8 cellular contexts compared by ENCODE assay signal in the genomic region with DNA sequence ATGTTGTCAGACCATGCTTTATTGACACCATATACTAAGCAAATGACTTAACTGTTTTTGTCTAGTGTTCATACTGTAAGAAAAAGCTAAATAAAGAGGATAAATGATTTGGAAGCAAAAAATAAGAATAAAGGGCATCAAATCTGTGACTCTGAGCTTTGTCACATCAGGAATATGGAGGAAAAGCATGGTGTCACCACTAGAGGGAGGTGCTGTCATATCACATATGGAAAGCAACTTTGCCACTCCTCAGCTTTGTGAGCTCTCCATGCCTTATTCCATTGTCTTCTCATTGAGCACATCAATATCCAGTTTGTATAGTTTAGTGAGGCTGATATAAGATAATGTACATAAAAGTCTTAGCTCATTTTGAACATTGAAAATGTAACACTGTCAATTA. TPM values are rescaled to one million over a fixed set of nuclear protein-coding genes. Genes with fewer than 3 reads are reported as not detected.
DNase-seq lines count a peak whose midpoint lies in the region; ATAC-seq and TF ChIP-seq lines count a peak whose summit lies in the region.

No MANE protein-coding gene starts in this region.

- no peaks in the 10 kb centered on the region for H3K9me3 Mint-ChIP-seq in activated CD8-positive, alpha-beta T cell treated with anti-CD3 and anti-CD28 coated beads for 36 hours

- no peaks in the 10 kb centered on the region for H3K36me3 Mint-ChIP-seq in activated CD8-positive, alpha-beta T cell treated with anti-CD3 and anti-CD28 coated beads for 36 hours (ENCODE audit: low read depth)

- CTCF ChIA-PET in activated CD8-positive, alpha-beta T cell treated with anti-CD3 and anti-CD28 coated beads for 36 hours (lab: Charles Lee), result interaction anchor here (0.6 to 2.5 kb wide), 40 partner anchors 11 to 509 kb away, joined by 3 to 22 read pairs (median 4); a partner anchor contains a TSS

- H3K9me3 ChIP-seq in cardiac muscle cell (ENCODE audit: low read depth) (no peaks in the 10 kb centered on the region), GM23248 (ENCODE audit: low read depth) (no peaks in the 10 kb centered on the region)

- TF ChIP-seq CTCF in cardiac muscle cell (IDR thresholded peaks at IDR 0.05; ENCODE audit: low read depth, low read length), result peak; percentile 58
- peak; percentile 42 for TF ChIP-seq CTCF in activated CD8-positive, alpha-beta T cell treated with anti-CD3 and anti-CD28 coated beads for 36 hours (IDR thresholded peaks at IDR 0.05)

- H3K27ac ChIP-seq in cardiac muscle cell (no peak overlapping the region), GM23248 (no peak overlapping the region)

- in situ Hi-C loops in GM23248 (cut with MboI), result no loop called here

- H3K4me1 Mint-ChIP-seq in activated CD8-positive, alpha-beta T cell treated with anti-CD3 and anti-CD28 coated beads for 36 hours (ENCODE audit: low read depth), result peaks cover 7% of the 10 kb centered on the region

- POLR2A ChIA-PET in activated CD8-positive, alpha-beta T cell treated with anti-CD3 and anti-CD28 coated beads for 36 hours (lab: Charles Lee), result interaction anchor here (1.6 kb wide), 1 partner anchor 112 kb away, joined by 3 read pairs; no protein-coding TSS in a partner anchor

- H3K4me2 ChIP-seq in GM23248 (ENCODE audit: unreplicated experiment), result no peak overlapping the region

- no peaks in the 10 kb centered on the region for H3K36me3 ChIP-seq in cardiac muscle cell
- no peaks in the 10 kb centered on the region for H3K36me3 ChIP-seq in GM23248 (ENCODE audit: low read depth)

- H3F3A ChIP-seq in GM23248 (ENCODE audit: insufficient read depth), result no peaks in the 10 kb centered on the region

- DNase-seq in cardiac muscle cell (ENCODE audit: low read depth in 1 of 2, low spot score in 1 of 2) (peak; percentile 62 to 68), left ventricle myocardium superior (no peak), NAMALWA (ENCODE audit: low spot score) (peak; percentile 63), iPS DF 4.7 (ENCODE audit: extremely low read depth, low spot score) (peak; percentile 71), GM23248 (no peak)
- DNase-seq in activated CD8-positive, alpha-beta T cell treated with anti-CD3 and anti-CD28 coated beads for 36 hours, result peak; percentile 59

- no peak overlapping the region for H3K9ac ChIP-seq in GM23248

- H3K27me3 ChIP-seq in cardiac muscle cell (no peaks in the 10 kb centered on the region), GM23248 (replicated peaks; ENCODE audit: insufficient read depth) (no peaks in the 10 kb centered on the region)

- intact Hi-C loops in left ventricle myocardium superior (cut with micrococcal nuclease), result loop anchor here (5.0 to 10.0 kb wide), 2 partner anchors 272 to 369 kb away; no protein-coding TSS in a partner anchor
- intact Hi-C loops in activated CD8-positive, alpha-beta T cell treated with anti-CD3 and anti-CD28 coated beads for 36 hours (cut with micrococcal nuclease), result loop anchor here (5.0 kb wide), 1 partner anchor 272 kb away; no protein-coding TSS in a partner anchor

- H3K4me3 ChIP-seq in cardiac muscle cell, result no peak overlapping the region
- H3K4me3 ChIP-seq in GM23248, result no peak overlapping the region

- H3K27ac Mint-ChIP-seq in activated CD8-positive, alpha-beta T cell treated with anti-CD3 and anti-CD28 coated beads for 36 hours, result no peak overlapping the region

- H3K79me2 ChIP-seq in GM23248 (ENCODE audit: insufficient read depth), result no peaks in the 10 kb centered on the region

- ATAC-seq in left ventricle myocardium superior (no peak), HG02798 (IDR thresholded peaks at IDR 0.05; ENCODE audit: poor library complexity, unreplicated experiment) (no peak), HG03571 (IDR thresholded peaks at IDR 0.05; ENCODE audit: unreplicated experiment) (no peak)
- no peak for ATAC-seq in activated CD8-positive, alpha-beta T cell treated with anti-CD3 and anti-CD28 coated beads for 36 hours

- no peaks in the 10 kb centered on the region for H4K20me1 ChIP-seq in GM23248 (ENCODE audit: insufficient read depth)

- H3K4me1 ChIP-seq in cardiac muscle cell (ENCODE audit: low read depth) (peaks cover 12% of the 10 kb centered on the region), GM23248 (ENCODE audit: insufficient read depth) (no peaks in the 10 kb centered on the region)

- H3K9me2 ChIP-seq in GM23248 (ENCODE audit: insufficient read depth), result no peaks in the 10 kb centered on the region

- H2AFZ ChIP-seq in GM23248, result no peak overlapping the region

- no peaks in the 10 kb centered on the region for H3K27me3 Mint-ChIP-seq in activated CD8-positive, alpha-beta T cell treated with anti-CD3 and anti-CD28 coated beads for 36 hours

- H3K4me3 Mint-ChIP-seq in activated CD8-positive, alpha-beta T cell treated with anti-CD3 and anti-CD28 coated beads for 36 hours, result no peak overlapping the region

RNA-seq across cellular contexts. Expression of a gene that starts 20.8 kb away (rescaled TPM):
- total RNA-seq in cardiac muscle cell (1.8 and 2.7 TPM in 2 replicates), left ventricle myocardium superior (6.1 TPM)
- polyA plus RNA-seq in cardiac muscle cell (1.6 and 2.4 TPM in 2 replicates), GM23248 (2016; fragmentation: Nextera tagmentation; extraction: Ambion mirVana) (18.4 and 19.2 TPM in 2 replicates)
- 10 to 100 TPM; 69.6 to 71.5 TPM for total RNA-seq in activated CD8-positive, alpha-beta T cell treated with anti-CD3 and anti-CD28 coated beads for 36 hours
- 25.2 and 42.5 TPM in 2 replicates for total RNA-seq in GM23248 (2014; rRNA removed; shearing (Covaris generic))

RNA-seq across cellular contexts. Expression of a gene that starts 40.1 kb away (rescaled TPM):
- total RNA-seq in cardiac muscle cell (1.1 and 2.4 TPM in 2 replicates), left ventricle myocardium superior (12.2 TPM)
- polyA plus RNA-seq in cardiac muscle cell (0.83 and 1.7 TPM in 2 replicates), GM23248 (2016; fragmentation: Nextera tagmentation; extraction: Ambion mirVana) (3.3 and 4.8 TPM in 2 replicates)
- 100 to 1,000 TPM; 181 to 189 TPM for total RNA-seq in activated CD8-positive, alpha-beta T cell treated with anti-CD3 and anti-CD28 coated beads for 36 hours
- total RNA-seq in GM23248 (2014; rRNA removed; shearing (Covaris generic)), result 5.4 and 9.3 TPM in 2 replicates

Comparison
In these comparisons a context has a peak if more than half of its experiments do, and no peak if none do; other contexts are left out.
1. DNase-seq: peak in cardiac muscle cell (2 of 2), NAMALWA (single experiment), activated CD8-positive, alpha-beta T cell treated with anti-CD3 and anti-CD28 coated beads for 36 hours (single experiment) and iPS DF 4.7 (single experiment); none in left ventricle myocardium superior (single experiment) and GM23248 (single experiment).
2. RNA of a gene that starts 40.1 kb away (total RNA-seq): 181 to 189 TPM in activated CD8-positive, alpha-beta T cell treated with anti-CD3 and anti-CD28 coated beads for 36 hours; 12.2 TPM in left ventricle myocardium superior (single experiment), 5.4 to 9.3 TPM in GM23248 and 1.1 to 2.4 TPM in cardiac muscle cell; every median in the first group is over 10 times any median in the second.